Comparison of ENCODE assay signal across 15 cellular contexts in the genomic region with DNA sequence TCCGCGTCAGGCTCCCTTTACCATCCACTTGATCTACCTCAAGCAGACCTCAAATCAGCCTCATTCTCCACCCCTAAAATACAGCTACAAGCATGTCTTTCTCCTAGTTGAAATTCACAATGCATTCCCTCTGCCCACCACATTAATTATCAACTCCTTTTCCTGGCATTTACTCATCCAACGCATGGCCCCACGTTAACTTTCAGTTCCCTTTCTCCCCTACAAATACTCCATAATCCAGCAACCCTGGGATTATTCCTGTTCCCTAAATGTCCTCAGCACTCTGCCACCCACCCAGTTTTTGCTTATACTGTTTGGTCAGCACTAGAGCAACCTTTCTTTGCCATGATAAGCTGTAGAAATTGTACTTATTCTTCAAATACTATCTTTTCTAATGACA.
"Had no signal": no experiment of that assay in that cellular context is flagged by ENCODE, and none has a peak within 500 bp of the region (broad histone marks: within the 10 kb centered on the region; RNA-seq: fewer than 3 reads in every experiment).

No MANE protein-coding gene starts in this region.

- H3K27me3 ChIP-seq: colonic mucosa, ovary, stomach had no signal

- H3K27me3 Mint-ChIP-seq: activated T-helper 17 cell treated with anti-CD3 and anti-CD28 coated beads, Interleukin-2, amount 50 U/mL, for 72 hours had no signal

- H3K4me3 ChIP-seq: colonic mucosa, gastrocnemius medialis, ovary, stomach had no signal

- H3K27ac Mint-ChIP-seq: activated naive CD4-positive, alpha-beta T cell treated with anti-CD3 and anti-CD28 coated beads for 36 hours; activated T-helper 17 cell treated with anti-CD3 and anti-CD28 coated beads, Interleukin-2, amount 50 U/mL, for 72 hours had no signal

- H3K4me1 ChIP-seq: colonic mucosa, gastrocnemius medialis had no signal

- H3K9me3 ChIP-seq: colonic mucosa, gastrocnemius medialis, ovary, stomach had no signal

- H3K27ac ChIP-seq: colonic mucosa, gastrocnemius medialis, ovary, stomach, VCaP had no signal

- H3K36me3 ChIP-seq: colonic mucosa, gastrocnemius medialis, ovary, stomach had no signal

- H3K4me3 Mint-ChIP-seq: activated naive CD4-positive, alpha-beta T cell treated with anti-CD3 and anti-CD28 coated beads for 36 hours; activated T-helper 17 cell treated with anti-CD3 and anti-CD28 coated beads, Interleukin-2, amount 50 U/mL, for 72 hours had no signal

- DNase-seq: activated CD4-positive, alpha-beta T cell treated with anti-CD3 and anti-CD28 coated beads for 48 hours; activated CD8-positive, alpha-beta memory T cell treated with anti-CD3 and anti-CD28 coated beads for 24 hours; activated naive CD4-positive, alpha-beta T cell treated with anti-CD3 and anti-CD28 coated beads for 36 hours; colonic mucosa; effector CD4-positive, alpha-beta T cell; gastrocnemius medialis; islet precursor cell; left ventricle myocardium superior; mesendoderm; ovary; retina; small intestine; stomach had no signal

- H3K9me3 Mint-ChIP-seq: activated naive CD4-positive, alpha-beta T cell treated with anti-CD3 and anti-CD28 coated beads for 36 hours; activated T-helper 17 cell treated with anti-CD3 and anti-CD28 coated beads, Interleukin-2, amount 50 U/mL, for 72 hours had no signal
